ENCODE assay signal across 1 cellular context in genomic region chr17:76524598-76525512, GRCh38.
TF ChIP-seq lines count a peak whose summit lies in the region.

No MANE protein-coding gene starts in this region.

TF ChIP-seq in IMR-90, 13 proteins besides CTCF, POLR2A, EP300 and RAD21 (continued from another document):
- TF ChIP-seq MAZ (IDR thresholded peaks at IDR 0.05; ENCODE audit: borderline replicate concordance, low read depth, low read length), result no peak
- TF ChIP-seq, protein P1, sequence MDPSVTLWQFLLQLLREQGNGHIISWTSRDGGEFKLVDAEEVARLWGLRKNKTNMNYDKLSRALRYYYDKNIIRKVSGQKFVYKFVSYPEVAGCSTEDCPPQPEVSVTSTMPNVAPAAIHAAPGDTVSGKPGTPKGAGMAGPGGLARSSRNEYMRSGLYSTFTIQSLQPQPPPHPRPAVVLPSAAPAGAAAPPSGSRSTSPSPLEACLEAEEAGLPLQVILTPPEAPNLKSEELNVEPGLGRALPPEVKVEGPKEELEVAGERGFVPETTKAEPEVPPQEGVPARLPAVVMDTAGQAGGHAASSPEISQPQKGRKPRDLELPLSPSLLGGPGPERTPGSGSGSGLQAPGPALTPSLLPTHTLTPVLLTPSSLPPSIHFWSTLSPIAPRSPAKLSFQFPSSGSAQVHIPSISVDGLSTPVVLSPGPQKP (IDR thresholded peaks at IDR 0.05; ENCODE audit: borderline replicate concordance, low read depth, low read length), result no peak
TF ChIP-seq in IMR-90: peak in this region for 1.
